ENCODE assay signal across 11 cellular contexts in genomic region chr2:98026292-98026691, GRCh38. TPM values are rescaled to one million over a fixed set of nuclear protein-coding genes. Genes with fewer than 3 reads are reported as not detected.
DNase-seq lines count a peak whose midpoint lies in the region; ATAC-seq and TF ChIP-seq lines count a peak whose summit lies in the region.
"Had no signal": no experiment of that assay in that cellular context is flagged by ENCODE, and none has a peak within 500 bp of the region (broad histone marks: within the 10 kb centered on the region; RNA-seq: fewer than 3 reads in every experiment).

No MANE protein-coding gene starts in this region.

- peak overlapping the region; percentile 33 for H3K4me3 ChIP-seq in GM06990 (replicated peaks; ENCODE audit: low read depth, low read length)
- H3K4me3 ChIP-seq in MM.1S (ENCODE audit: low read length) = no peak overlapping the region
- H3K4me3 ChIP-seq in parathyroid adenoma (ENCODE audit: low read depth, low read length) = no peak overlapping the region

- peak overlapping the region; percentile 30; the same call in 1 of the 2 replicates for H3K4me2 ChIP-seq in MM.1S (ENCODE audit: low read depth, low read length)
- no peak overlapping the region for H3K4me2 ChIP-seq in parathyroid adenoma (ENCODE audit: low read length)
- H3K4me2 ChIP-seq: KMS-11 had no signal

- no peak for ATAC-seq in HG03571 (IDR thresholded peaks at IDR 0.05; ENCODE audit: unreplicated experiment)

- peaks cover 12% of the 10 kb centered on the region for H3F3A ChIP-seq in MM.1S (ENCODE audit: insufficient read depth, low read length)

- H3K9me2 ChIP-seq in MM.1S (replicated peaks; ENCODE audit: insufficient read depth, low read length) = no peaks in the 10 kb centered on the region

- H3K4me3 Mint-ChIP-seq in dendritic cell treated with granulocyte-macrophage colony-stimulating factor and Interleukin-4, amounts not matched to agents 40 ng/mL and 50 ng/mL, for 4 days = peak overlapping the region; percentile 6
- H3K4me3 Mint-ChIP-seq in type B pancreatic cell = no peak overlapping the region

- H3K27me3 ChIP-seq in GM06990 (replicated peaks; ENCODE audit: control insufficient read depth, insufficient read depth, low read length) (no peaks in the 10 kb centered on the region), MM.1S (replicated peaks; ENCODE audit: insufficient read depth, low read length) (no peaks in the 10 kb centered on the region), parathyroid adenoma (ENCODE audit: control insufficient read depth, insufficient read depth, low read length) (no peaks in the 10 kb centered on the region)

- H3K27ac ChIP-seq in MM.1S (ENCODE audit: low read length) (no peak overlapping the region), parathyroid adenoma (no peak overlapping the region)
- H3K27ac ChIP-seq: KMS-11 had no signal

- H3K79me2 ChIP-seq in MM.1S (ENCODE audit: low read length) = no peaks in the 10 kb centered on the region
- no peaks in the 10 kb centered on the region for H3K79me2 ChIP-seq in parathyroid adenoma

- H3K36me3 Mint-ChIP-seq in dendritic cell treated with granulocyte-macrophage colony-stimulating factor and Interleukin-4, amounts not matched to agents 40 ng/mL and 50 ng/mL, for 4 days (ENCODE audit: low read depth) = no peaks in the 10 kb centered on the region
- H3K36me3 Mint-ChIP-seq in type B pancreatic cell = no peaks in the 10 kb centered on the region

- no peaks in the 10 kb centered on the region for H4K20me1 ChIP-seq in MM.1S (ENCODE audit: insufficient read depth, low read length)

- no peak for DNase-seq in GM06990 (ENCODE audit: extremely low read depth, insufficient read length)
- DNase-seq in MM.1S = no peak
- DNase-seq in type B pancreatic cell (ENCODE audit: extremely low spot score, unreplicated experiment) = no peak
- no peak for DNase-seq in cerebellar nuclear complex (lab: John Stamatoyannopoulos, UW)
- DNase-seq in stimulated activated CD4-positive, alpha-beta T cell treated with anti-CD3 and anti-CD28 coated beads, Interleukin-15, amount 100 ng/mL, for 24 hours = no peak
- DNase-seq: DMS79, NCI-H2227 treated with DMSO at 0.1 percent for 48 hours had no signal

- H3K4me1 ChIP-seq in MM.1S (ENCODE audit: low read length) = peaks cover 20% of the 10 kb centered on the region
- no peaks in the 10 kb centered on the region for H3K4me1 ChIP-seq in parathyroid adenoma

- intact Hi-C loops in dendritic cell treated with granulocyte-macrophage colony-stimulating factor and Interleukin-4, amounts not matched to agents 40 ng/mL and 50 ng/mL, for 4 days (cut with micrococcal nuclease) = no loop called here

- H3K9me3 ChIP-seq in MM.1S (replicated peaks; ENCODE audit: insufficient read depth, low read length) (no peaks in the 10 kb centered on the region), parathyroid adenoma (ENCODE audit: control insufficient read depth, low read length) (no peaks in the 10 kb centered on the region)

- H2AFZ ChIP-seq in MM.1S (ENCODE audit: low read length) = no peak overlapping the region
- peak overlapping the region; percentile 34 for H2AFZ ChIP-seq in parathyroid adenoma

- H3K27me3 Mint-ChIP-seq in dendritic cell treated with granulocyte-macrophage colony-stimulating factor and Interleukin-4, amounts not matched to agents 40 ng/mL and 50 ng/mL, for 4 days = peaks cover 83% of the 10 kb centered on the region
- H3K27me3 Mint-ChIP-seq in type B pancreatic cell = peaks cover 8% of the 10 kb centered on the region

- peaks cover 51% of the 10 kb centered on the region for H3K4me1 Mint-ChIP-seq in dendritic cell treated with granulocyte-macrophage colony-stimulating factor and Interleukin-4, amounts not matched to agents 40 ng/mL and 50 ng/mL, for 4 days (ENCODE audit: low read depth)
- peaks cover 9% of the 10 kb centered on the region for H3K4me1 Mint-ChIP-seq in type B pancreatic cell (ENCODE audit: unreplicated experiment)

- no peak overlapping the region for H3K9ac ChIP-seq in MM.1S (ENCODE audit: low read length)
- no peak overlapping the region for H3K9ac ChIP-seq in parathyroid adenoma
- H3K9ac ChIP-seq: KMS-11 had no signal

- no peaks in the 10 kb centered on the region for H3K9me3 Mint-ChIP-seq in dendritic cell treated with granulocyte-macrophage colony-stimulating factor and Interleukin-4, amounts not matched to agents 40 ng/mL and 50 ng/mL, for 4 days
- H3K9me3 Mint-ChIP-seq in type B pancreatic cell = no peaks in the 10 kb centered on the region

- peak overlapping the region; percentile 47 for H3K27ac Mint-ChIP-seq in dendritic cell treated with granulocyte-macrophage colony-stimulating factor and Interleukin-4, amounts not matched to agents 40 ng/mL and 50 ng/mL, for 4 days
- H3K27ac Mint-ChIP-seq in type B pancreatic cell = no peak overlapping the region

- H3K36me3 ChIP-seq in GM06990 (ENCODE audit: control insufficient read depth, insufficient read depth, low read length) = no peaks in the 10 kb centered on the region
- no peaks in the 10 kb centered on the region for H3K36me3 ChIP-seq in MM.1S (replicated peaks; ENCODE audit: insufficient read depth, low read length)
- no peaks in the 10 kb centered on the region for H3K36me3 ChIP-seq in parathyroid adenoma (ENCODE audit: control insufficient read depth, insufficient read depth, low read length)

- TF ChIP-seq CTCF in GM06990 (IDR thresholded peaks at IDR 0.05; ENCODE audit: insufficient read depth, low read length, poor library complexity, severe bottlenecking) = no peak
- TF ChIP-seq CTCF in MM.1S (IDR thresholded peaks at IDR 0.05; ENCODE audit: low read length) = no peak
- no peak for TF ChIP-seq CTCF in parathyroid adenoma (IDR thresholded peaks at IDR 0.05)
- no peak for TF ChIP-seq CTCF in type B pancreatic cell (conservative IDR thresholded peaks at IDR 0.05)

RNA-seq across cellular contexts. Expression of gene TMEM131, which starts 30.5 kb away (rescaled TPM):
- total RNA-seq in type B pancreatic cell (ENCODE audit: low replicate concordance) = 34.8 and 41.3 TPM in 2 replicates
